ENCODE assay signal across 8 cellular contexts in genomic region chr1:77037038-77037437, GRCh38.
"Had no signal": no experiment of that assay in that cellular context is flagged by ENCODE, and none has a peak within 500 bp of the region (broad histone marks: within the 10 kb centered on the region; RNA-seq: fewer than 3 reads in every experiment).

No MANE protein-coding gene starts in this region.

- ATAC-seq: HepG2 had no signal

- H3K27ac ChIP-seq: GM23248, HL-60 had no signal

- H3K27ac Mint-ChIP-seq: H9, HFFc6, IgD-negative memory B cell had no signal

- H2AFZ ChIP-seq: GM23248 had no signal

- H3K36me3 Mint-ChIP-seq: IgD-negative memory B cell had no signal

- H3K4me3 Mint-ChIP-seq: H9, HFFc6, IgD-negative memory B cell had no signal

- H3K27me3 Mint-ChIP-seq: IgD-negative memory B cell had no signal

- FAIRE-seq: H54, HepG2 had no signal

- H3K9ac ChIP-seq: GM23248 had no signal

- H3K9me3 Mint-ChIP-seq: HFFc6 had no signal

- DNase-seq: GOT3, H9 had no signal

- H3K4me3 ChIP-seq: GM23248 had no signal
